Comparison of ENCODE assay signal across 7 cellular contexts in genomic region chr6:30915591-30915946, GRCh38. TPM values are rescaled to one million over a fixed set of nuclear protein-coding genes. Genes with fewer than 3 reads are reported as not detected.
A peak's percentile ranks its signal among the peaks of the same experiment; 100 is the strongest.
DNase-seq lines count a peak whose midpoint lies in the region; ATAC-seq and TF ChIP-seq lines count a peak whose summit lies in the region.

No MANE protein-coding gene starts in this region.

- intact Hi-C loops in testis (cut with DNase I; ENCODE audit: low total_unique reads) = loop anchor here (5.0 kb wide), 1 partner anchor 152 kb away; no protein-coding TSS in a partner anchor

- H3K27me3 ChIP-seq in testis = no peaks in the 10 kb centered on the region

- no peaks in the 10 kb centered on the region for H3K9me3 ChIP-seq in KOPT-K1 (ENCODE audit: insufficient read depth, low read length, poor library complexity, severe bottlenecking)
- no peaks in the 10 kb centered on the region for H3K9me3 ChIP-seq in testis

- no peak for TF ChIP-seq POLR2A in testis (IDR thresholded peaks at IDR 0.05)

- 24 to 27% methylated on average over 5 of the region's 5 CpGs for WGBS in testis, 2 donors

- H3K4me1 ChIP-seq in testis = peaks cover 22% of the 10 kb centered on the region

- peak in 2 of 3 experiments; percentile 52 to 63 for TF ChIP-seq CTCF in testis (IDR thresholded peaks at IDR 0.05)

- H3K27ac ChIP-seq in KOPT-K1 (ENCODE audit: low read depth, low read length, poor library complexity, severe bottlenecking) (peak overlapping the region; percentile 82), cingulate gyrus (ENCODE audit: low read depth, low read length) (peak overlapping the region; percentile 96), testis (peak overlapping the region; percentile 92 to 93)

- ATAC-seq in left lobe of liver (peak; percentile 23), HG03039 (IDR thresholded peaks at IDR 0.05; ENCODE audit: unreplicated experiment) (no peak)

- H3K4me3 ChIP-seq in testis = no peak overlapping the region

- H3K36me3 ChIP-seq in KOPT-K1 (ENCODE audit: insufficient read depth, low read length) (peaks cover 78% of the 10 kb centered on the region), testis (ENCODE audit: low read depth, missing control alignments) (no peaks in the 10 kb centered on the region)

- DNase-seq in ELF-1 (ENCODE audit: low read depth, low spot score) = peak; percentile 70
- peak; percentile 40 to 60 for DNase-seq in SHP77 (lab: John Stamatoyannopoulos, UW)
- no peak for DNase-seq in left lobe of liver (ENCODE audit: low spot score)
- peak; percentile 31 for DNase-seq in testis

RNA-seq across cellular contexts. Expression of gene VARS2, which starts 1.5 kb away (rescaled TPM):
- total RNA-seq in left lobe of liver (28.9 TPM), testis (10 to 100 TPM; 36.5 to 45.5 TPM)
- polyA plus RNA-seq in testis (ENCODE audit: insufficient read depth, low read depth, low replicate concordance) = 31.4 TPM

RNA-seq across cellular contexts. Expression of gene GTF2H4, which starts 7.6 kb away (rescaled TPM):
- 21.7 TPM for total RNA-seq in left lobe of liver
- total RNA-seq in testis = 10 to 100 TPM; 23.0 to 30.6 TPM
- 38.1 TPM for polyA plus RNA-seq in testis (ENCODE audit: insufficient read depth, low read depth, low replicate concordance)

RNA-seq across cellular contexts. Expression of gene SFTA2, which starts 16.4 kb away (rescaled TPM):
- not detected for total RNA-seq in left lobe of liver
- not detected for total RNA-seq in testis
- polyA plus RNA-seq in testis (ENCODE audit: insufficient read depth, low read depth, low replicate concordance) = 0.94 TPM

RNA-seq across cellular contexts. Expression of gene MUCL3, which starts 25.2 kb away (rescaled TPM):
- not detected for total RNA-seq in left lobe of liver
- under 1 TPM in 1 of 2 donors, not detected in 1; 0.19 TPM for total RNA-seq in testis
- polyA plus RNA-seq in testis (ENCODE audit: insufficient read depth, low read depth, low replicate concordance) = 0.45 TPM

RNA-seq across cellular contexts. Expression of gene DDR1, which starts 31.2 kb away (rescaled TPM):
- total RNA-seq in left lobe of liver (5.1 TPM), testis (10 to 100 TPM; 94.6 to 97.6 TPM)
- 33.8 TPM for polyA plus RNA-seq in testis (ENCODE audit: insufficient read depth, low read depth, low replicate concordance)
